19 cellular contexts compared by ENCODE assay signal in the genomic region with DNA sequence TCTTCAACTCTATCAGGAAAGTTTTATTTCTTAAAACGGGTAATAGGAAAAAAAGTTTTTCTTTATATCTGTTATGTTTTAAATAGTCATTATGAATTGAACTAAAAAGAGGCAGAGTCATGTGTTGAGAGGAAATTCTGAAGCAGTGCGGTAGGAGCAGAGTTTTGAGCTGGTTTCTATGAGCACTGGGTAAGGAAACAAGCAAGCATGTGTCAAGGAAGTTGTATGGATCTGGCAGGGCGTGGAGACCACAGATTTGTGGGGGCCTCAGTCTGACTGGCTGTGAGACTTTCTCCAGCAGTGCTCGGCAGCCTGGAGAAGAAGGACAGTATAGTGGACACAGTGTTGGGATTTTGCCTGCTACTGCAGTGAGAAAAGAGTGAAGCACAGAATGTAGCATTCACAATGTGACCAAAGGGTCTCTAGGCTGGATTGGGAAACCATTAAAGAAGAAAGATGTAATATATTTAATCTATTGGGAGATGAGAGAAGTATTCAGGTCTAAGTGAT.
DNase-seq lines count a peak whose midpoint lies in the region; ATAC-seq and TF ChIP-seq lines count a peak whose summit lies in the region.
"Had no signal": no experiment of that assay in that cellular context is flagged by ENCODE, and none has a peak within 500 bp of the region (broad histone marks: within the 10 kb centered on the region; RNA-seq: fewer than 3 reads in every experiment).

No MANE protein-coding gene starts in this region.

- H3K36me3 Mint-ChIP-seq in T-helper 2 cell treated with Interferon-gamma antibody and Interleukin-4, amounts not matched to agents 5 μg/mL and 100 μg/mL, for 36 hours (ENCODE audit: low read depth) = peaks cover 4% of the 10 kb centered on the region
- H3K36me3 Mint-ChIP-seq: CD8-positive, alpha-beta T cell had no signal

- H3K4me2 ChIP-seq in GM23248 (ENCODE audit: unreplicated experiment) = no peak overlapping the region

- WGBS in GM23248 (ENCODE audit: low coverage in 1 of 2, low lambda C conversion rate in 2 of 2, missing lambda C conversion rate in 2 of 2), 2 experiments = 54 to 62% methylated on average over 4 of the region's 4 CpGs

- no peak for DNase-seq in T-helper 2 cell treated with Interferon-gamma antibody and Interleukin-4, amounts not matched to agents 5 μg/mL and 100 μg/mL, for 36 hours (ENCODE audit: low spot score)
- DNase-seq in T-helper 2 cell (no peak), foreskin melanocyte (peak; percentile 73), GM23248 (no peak), omental fat pad (ENCODE audit: low spot score) (no peak)
- peak; percentile 21 for DNase-seq in stimulated activated CD4-positive, alpha-beta T cell treated with anti-CD3 and anti-CD28 coated beads, Interleukin-15, amount 100 ng/mL, for 24 hours
- no peak for DNase-seq in stimulated activated CD4-positive, alpha-beta T cell treated with anti-CD3 and anti-CD28 coated beads, Interleukin-4, amount 100 ng/mL, for 24 hours
- DNase-seq: CD8-positive, alpha-beta T cell; DMS 273 treated with DMSO at 0.1 percent for 48 hours; EL; MM.1S; NCI-H1105; NCI-H1694 treated with DMSO at 0.1 percent for 48 hours; NCI-H345; NCI-H526 treated with DMSO at 0.1 percent for 48 hours; OCI-M1 had no signal

- no peaks in the 10 kb centered on the region for H3K9me2 ChIP-seq in GM23248 (ENCODE audit: insufficient read depth)

- peaks cover 6% of the 10 kb centered on the region for H3K9me3 Mint-ChIP-seq in T-helper 2 cell treated with Interferon-gamma antibody and Interleukin-4, amounts not matched to agents 5 μg/mL and 100 μg/mL, for 36 hours
- H3K9me3 Mint-ChIP-seq: CD8-positive, alpha-beta T cell had no signal

- no peak for TF ChIP-seq CTCF in omental fat pad (IDR thresholded peaks at IDR 0.05)

- no peak overlapping the region for H3K27ac Mint-ChIP-seq in T-helper 2 cell treated with Interferon-gamma antibody and Interleukin-4, amounts not matched to agents 5 μg/mL and 100 μg/mL, for 36 hours
- H3K27ac Mint-ChIP-seq: CD8-positive, alpha-beta T cell had no signal

- H3K27me3 ChIP-seq in GM23248 (replicated peaks; ENCODE audit: insufficient read depth) = no peaks in the 10 kb centered on the region

- H3F3A ChIP-seq in GM23248 (ENCODE audit: insufficient read depth) = no peaks in the 10 kb centered on the region

- H3K79me2 ChIP-seq in GM23248 (ENCODE audit: insufficient read depth) = no peaks in the 10 kb centered on the region

- H3K27ac ChIP-seq in GM23248 = no peak overlapping the region
- H3K27ac ChIP-seq: 22Rv1 had no signal

- no peaks in the 10 kb centered on the region for H3K36me3 ChIP-seq in GM23248 (ENCODE audit: low read depth)
- H3K36me3 ChIP-seq: HAP-1 had no signal

- H3K4me3 ChIP-seq in GM23248 = no peak overlapping the region
- H3K4me3 ChIP-seq: HAP-1 had no signal

- H2AFZ ChIP-seq in GM23248 = no peak overlapping the region

- H3K9ac ChIP-seq in GM23248 = no peak overlapping the region

- peak overlapping the region; percentile 4 for H3K4me3 Mint-ChIP-seq in T-helper 2 cell treated with Interferon-gamma antibody and Interleukin-4, amounts not matched to agents 5 μg/mL and 100 μg/mL, for 36 hours
- H3K4me3 Mint-ChIP-seq: CD8-positive, alpha-beta T cell had no signal

- H3K27me3 Mint-ChIP-seq in T-helper 2 cell treated with Interferon-gamma antibody and Interleukin-4, amounts not matched to agents 5 μg/mL and 100 μg/mL, for 36 hours (ENCODE audit: low read depth) = no peaks in the 10 kb centered on the region

- H3K4me1 ChIP-seq in GM23248 (ENCODE audit: insufficient read depth) = peaks cover 1% of the 10 kb centered on the region; the same call in 1 of the 2 replicates
- H3K4me1 ChIP-seq: HAP-1 had no signal

- H4K20me1 ChIP-seq in GM23248 (ENCODE audit: insufficient read depth) = no peaks in the 10 kb centered on the region

- no peaks in the 10 kb centered on the region for H3K9me3 ChIP-seq in GM23248 (ENCODE audit: low read depth)
- H3K9me3 ChIP-seq: HAP-1 had no signal

- in situ Hi-C loops in GM23248 (cut with MboI) = no loop called here

- H3K4me1 Mint-ChIP-seq in T-helper 2 cell treated with Interferon-gamma antibody and Interleukin-4, amounts not matched to agents 5 μg/mL and 100 μg/mL, for 36 hours (ENCODE audit: low read depth) = peaks cover 20% of the 10 kb centered on the region

- ATAC-seq in omental fat pad (ENCODE audit: low FRiP score) = no peak
- ATAC-seq in HG03565 (IDR thresholded peaks at IDR 0.05; ENCODE audit: unreplicated experiment) = no peak
- ATAC-seq: CD8-positive, alpha-beta T cell had no signal

Comparison
In these comparisons a context has a peak if more than half of its experiments do, and no peak if none do; other contexts are left out.
1. DNase-seq: peak in stimulated activated CD4-positive, alpha-beta T cell treated with anti-CD3 and anti-CD28 coated beads, Interleukin-15, amount 100 ng/mL, for 24 hours (single experiment) and foreskin melanocyte (single experiment); none in T-helper 2 cell treated with Interferon-gamma antibody and Interleukin-4, amounts not matched to agents 5 μg/mL and 100 μg/mL, for 36 hours (single experiment), T-helper 2 cell (0 of 5), stimulated activated CD4-positive, alpha-beta T cell treated with anti-CD3 and anti-CD28 coated beads, Interleukin-4, amount 100 ng/mL, for 24 hours (single experiment), GM23248 (single experiment) and omental fat pad (single experiment).